In the genomic region with DNA sequence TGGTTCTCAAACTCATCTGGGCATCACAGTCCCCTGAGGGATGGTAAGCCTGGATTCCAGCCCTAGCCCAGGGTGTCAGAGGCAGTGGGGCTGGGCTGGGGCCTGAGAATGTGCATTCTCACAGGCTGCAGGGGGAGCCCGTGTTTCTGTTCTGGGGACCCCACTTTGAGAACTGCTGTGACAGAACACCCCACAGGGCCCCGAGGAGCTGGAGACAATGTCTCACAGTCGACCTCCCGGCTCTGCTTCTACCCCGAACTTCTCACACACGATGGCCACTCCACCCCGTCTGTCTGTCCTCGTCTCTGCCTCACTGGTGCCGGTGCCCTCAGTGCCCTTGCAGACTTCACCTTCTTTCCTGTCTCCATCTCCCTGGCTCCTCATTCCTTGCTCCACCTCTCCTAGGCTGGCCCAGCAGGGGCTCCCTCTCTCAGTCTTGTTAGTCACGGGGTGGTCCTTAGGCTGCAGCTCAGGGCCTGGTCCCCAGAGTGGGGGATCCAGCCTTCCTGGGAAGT, we compare ENCODE assay signal across 15 cellular contexts.
"Had no signal": no experiment of that assay in that cellular context is flagged by ENCODE, and none has a peak within 500 bp of the region (broad histone marks: within the 10 kb centered on the region; RNA-seq: fewer than 3 reads in every experiment).

No MANE protein-coding gene starts in this region.

- H3K27ac Mint-ChIP-seq: activated naive CD8-positive, alpha-beta T cell treated with anti-CD3 and anti-CD28 coated beads for 36 hours; immature natural killer cell; memory B cell; nephron; stimulated activated naive CD8-positive, alpha-beta T cell treated with anti-CD3 and anti-CD28 coated beads, Interleukin-15, Interleukin-2, amounts not matched to agents 100 ng/mL and 50 ng/mL, for 24 hours; T-helper 2 cell treated with Interferon-gamma antibody and Interleukin-4, amounts not matched to agents 5 μg/mL and 100 μg/mL, for 36 hours had no signal

- H3K9me3 ChIP-seq: prostate gland, SJCRH30, thyroid gland had no signal

- H3K4me3 ChIP-seq: dorsolateral prefrontal cortex, prostate gland, SJCRH30, thyroid gland had no signal

- H3K27me3 ChIP-seq: dorsolateral prefrontal cortex, SJCRH30, thyroid gland had no signal

- H3K9me3 Mint-ChIP-seq: activated naive CD8-positive, alpha-beta T cell treated with anti-CD3 and anti-CD28 coated beads for 36 hours; immature natural killer cell; memory B cell; stimulated activated naive CD8-positive, alpha-beta T cell treated with anti-CD3 and anti-CD28 coated beads, Interleukin-15, Interleukin-2, amounts not matched to agents 100 ng/mL and 50 ng/mL, for 24 hours; T-helper 2 cell treated with Interferon-gamma antibody and Interleukin-4, amounts not matched to agents 5 μg/mL and 100 μg/mL, for 36 hours had no signal

- H3K36me3 Mint-ChIP-seq: activated naive CD8-positive, alpha-beta T cell treated with anti-CD3 and anti-CD28 coated beads for 36 hours; immature natural killer cell; memory B cell had no signal

- DNase-seq: activated CD4-positive, alpha-beta T cell treated with anti-CD3 and anti-CD28 coated beads for 1 hour; activated CD4-positive, alpha-beta T cell treated with anti-CD3 and anti-CD28 coated beads, Interleukin-2, amount 50 U/mL, for 48 hours; activated naive CD8-positive, alpha-beta T cell treated with anti-CD3 and anti-CD28 coated beads for 36 hours; anterior cingulate cortex; immature natural killer cell; occipital lobe; SJCRH30; stimulated activated CD4-positive, alpha-beta T cell treated with anti-CD3 and anti-CD28 coated beads, Interleukin-2, amount 100 ng/mL, for 48 hours; thyroid gland had no signal

- H3K4me1 ChIP-seq: prostate gland, thyroid gland had no signal

- H3K27ac ChIP-seq: prostate gland, SJCRH30, thyroid gland had no signal

- H3K36me3 ChIP-seq: prostate gland, SJCRH30, thyroid gland had no signal

- H3K4me3 Mint-ChIP-seq: activated naive CD8-positive, alpha-beta T cell treated with anti-CD3 and anti-CD28 coated beads for 36 hours; immature natural killer cell; memory B cell; nephron; stimulated activated naive CD8-positive, alpha-beta T cell treated with anti-CD3 and anti-CD28 coated beads, Interleukin-15, Interleukin-2, amounts not matched to agents 100 ng/mL and 50 ng/mL, for 24 hours; T-helper 2 cell treated with Interferon-gamma antibody and Interleukin-4, amounts not matched to agents 5 μg/mL and 100 μg/mL, for 36 hours had no signal

- H3K4me1 Mint-ChIP-seq: activated naive CD8-positive, alpha-beta T cell treated with anti-CD3 and anti-CD28 coated beads for 36 hours; immature natural killer cell; memory B cell; nephron had no signal
